Comparison of ENCODE assay signal across 21 cellular contexts in the genomic region with DNA sequence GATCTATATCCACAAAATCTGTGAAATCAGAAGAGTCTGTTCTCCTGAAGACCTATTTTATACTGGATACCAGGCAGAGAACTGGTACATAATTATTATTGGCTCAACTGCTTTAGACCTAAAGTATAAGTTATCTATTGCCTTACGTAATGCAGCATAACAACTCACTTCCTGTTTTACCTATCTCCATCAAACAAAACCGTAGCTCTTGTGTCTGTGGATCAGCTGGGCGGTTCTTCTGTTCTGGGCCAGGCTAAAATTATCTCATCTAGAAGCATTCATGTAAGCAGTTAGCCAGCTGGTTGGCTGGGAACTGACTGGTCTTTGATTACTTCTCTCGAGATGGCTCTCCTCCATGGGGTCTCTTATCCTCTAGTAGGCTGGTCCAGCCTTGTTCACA. TPM values are rescaled to one million over a fixed set of nuclear protein-coding genes. Genes with fewer than 3 reads are reported as not detected.
DNase-seq lines count a peak whose midpoint lies in the region; ATAC-seq, FAIRE-seq and TF ChIP-seq lines count a peak whose summit lies in the region.
"Had no signal": no experiment of that assay in that cellular context is flagged by ENCODE, and none has a peak within 500 bp of the region (broad histone marks: within the 10 kb centered on the region; RNA-seq: fewer than 3 reads in every experiment).

No MANE protein-coding gene starts in this region.

- POLR2A ChIA-PET in OCI-LY7 (lab: Charles Lee), result no interaction called here
- POLR2A ChIA-PET in K562 (lab: Yijun Ruan, JAX), result no interaction called here

- H3K9ac ChIP-seq in K562 (ENCODE audit: insufficient read depth in 1 of 2, low read depth in 2 of 2, low read length in 2 of 2), result no peak overlapping the region

- no peaks in the 10 kb centered on the region for H3K36me3 Mint-ChIP-seq in natural killer cell treated with Interleukin-12 subunit alpha and Interleukin-12 subunit beta and Interleukin-15 and Interleukin-18, amount 100 ng/mL, for 72 hours
- H3K36me3 Mint-ChIP-seq: CD4-positive, alpha-beta memory T cell had no signal

- no peak for TF ChIP-seq EP300 in K562 (IDR thresholded peaks at IDR 0.05; ENCODE audit: low read length)

- H3K36me3 ChIP-seq in OCI-LY7 (ENCODE audit: insufficient read depth, low read length) (no peaks in the 10 kb centered on the region), K562 (ENCODE audit: control insufficient read depth, insufficient read depth, low read length) (no peaks in the 10 kb centered on the region)
- H3K36me3 ChIP-seq: SJCRH30 had no signal

- intact Hi-C loops in OCI-LY7 (cut with micrococcal nuclease; ENCODE audit: unreplicated experiment), result no loop called here
- intact Hi-C loops in K562 (cut with micrococcal nuclease), result no loop called here

- peaks cover 0 to 3% of the 10 kb centered on the region in 2 donors for H3K4me1 Mint-ChIP-seq in natural killer cell treated with Interleukin-12 subunit alpha and Interleukin-12 subunit beta and Interleukin-15 and Interleukin-18, amount 100 ng/mL, for 72 hours (ENCODE audit: low read depth in 2 of 2)

- H3K9me1 ChIP-seq in K562 (ENCODE audit: control insufficient read depth, insufficient read depth, low read length), result no peaks in the 10 kb centered on the region

- DNase-seq in OCI-LY7 (ENCODE audit: low spot score) (peak; percentile 6), K562 (ENCODE audit: extremely low read depth in 1 of 4, low spot score in 3 of 4) (no peak), activated gamma-delta T cell treated with Interleukin-2 at 50 U/mL for 16 hours (no peak), midbrain (lab: John Stamatoyannopoulos, UW) (no peak)
- no peak for DNase-seq in activated CD8-positive, alpha-beta memory T cell treated with anti-CD3 and anti-CD28 coated beads, Interleukin-2, amount 50 U/mL, for 48 hours
- no peak for DNase-seq in natural killer cell treated with Interleukin-12 subunit alpha and Interleukin-12 subunit beta and Interleukin-15 and Interleukin-18, amount 100 ng/mL, for 72 hours (ENCODE audit: low spot score)
- DNase-seq: CD4-positive, alpha-beta memory T cell; H7; NCI-H1048; NCI-H146; NCI-H510A treated with DMSO at 0.1 percent for 48 hours; NCI-H82; SJCRH30; SW 1271 had no signal

- 0% methylated on average over 4 of the region's 4 CpGs for WGBS in K562 (ENCODE audit: insufficient coverage, low coverage, missing lambda C conversion rate)

- ATAC-seq in GM18867 (IDR thresholded peaks at IDR 0.05; ENCODE audit: unreplicated experiment) (peak; percentile 73), HG03175 (IDR thresholded peaks at IDR 0.05; ENCODE audit: unreplicated experiment) (peak; percentile 68), K562 (no peak)
- no peak for ATAC-seq in natural killer cell treated with Interleukin-12 subunit alpha and Interleukin-12 subunit beta and Interleukin-15 and Interleukin-18, amount 100 ng/mL, for 72 hours

- no peaks in the 10 kb centered on the region for H3K9me3 ChIP-seq in OCI-LY7 (ENCODE audit: low read length)
- no peaks in the 10 kb centered on the region for H3K9me3 ChIP-seq in K562 (replicated peaks; ENCODE audit: control insufficient read depth, insufficient read depth, low read depth, low read length)
- H3K9me3 ChIP-seq: SJCRH30 had no signal

- H3K4me3 ChIP-seq in OCI-LY7 (ENCODE audit: low read depth, low read length, poor library complexity, severe bottlenecking), result no peak overlapping the region
- H3K4me3 ChIP-seq in K562, result no peak overlapping the region
- H3K4me3 ChIP-seq: SJCRH30 had no signal

- TF ChIP-seq RAD21 in K562 (CRISPR knock-in tag; conservative IDR thresholded peaks at IDR 0.05 in 1 of 2, IDR thresholded peaks at IDR 0.05 in 1 of 2), result no peak

- H3K4me1 ChIP-seq in OCI-LY7 (ENCODE audit: insufficient read depth, low read length, poor library complexity, severe bottlenecking) (no peaks in the 10 kb centered on the region), K562 (replicated peaks in 1 of 2; ENCODE audit: control insufficient read depth in 2 of 2, insufficient read depth in 2 of 2, low read length in 2 of 2) (no peaks in the 10 kb centered on the region)
- H3K4me1 ChIP-seq: SJCRH30 had no signal

- no peak for FAIRE-seq in K562 (lab: Jason Lieb, UNC)
- FAIRE-seq: HTR-8/SVneo had no signal

- BruUV-seq in OCI-LY7 (replicated peaks; lab: Mats Ljungman, UMichigan) (no TSS peak), K562 (replicated peaks; lab: Mats Ljungman, UMichigan) (no TSS peak)

- H3K79me2 ChIP-seq in OCI-LY7 (ENCODE audit: insufficient read depth, low read depth, low read length), result no peaks in the 10 kb centered on the region
- H3K79me2 ChIP-seq in K562 (ENCODE audit: control insufficient read depth, insufficient read depth, low read length), result no peaks in the 10 kb centered on the region

- TF ChIP-seq POLR2A in K562 (conservative IDR thresholded peaks at IDR 0.05), result no peak

- H3K9me2 ChIP-seq in OCI-LY7 (ENCODE audit: insufficient read depth, low read length), result no peaks in the 10 kb centered on the region

- no peak overlapping the region for H3K27ac Mint-ChIP-seq in natural killer cell treated with Interleukin-12 subunit alpha and Interleukin-12 subunit beta and Interleukin-15 and Interleukin-18, amount 100 ng/mL, for 72 hours
- H3K27ac Mint-ChIP-seq: T-helper 2 cell treated with Interferon-gamma antibody and Interleukin-4, amounts not matched to agents 5 μg/mL and 100 μg/mL, for 36 hours had no signal

- in situ Hi-C loops in K562 (cut with MboI), result no loop called here

- H3K27ac ChIP-seq in OCI-LY7 (ENCODE audit: low read depth, low read length, poor library complexity, severe bottlenecking) (no peak overlapping the region), K562 (ENCODE audit: extremely low read depth, low read depth, low read length) (no peak overlapping the region)
- H3K27ac ChIP-seq: HL-60, SJCRH30 had no signal

- H3K4me2 ChIP-seq in OCI-LY7 (ENCODE audit: low read length), result no peak overlapping the region
- no peak overlapping the region for H3K4me2 ChIP-seq in K562 (ENCODE audit: insufficient read depth, low read length)

- no peak for TF ChIP-seq CTCF in OCI-LY7 (conservative IDR thresholded peaks at IDR 0.05; ENCODE audit: low read length)
- no peak for TF ChIP-seq CTCF in K562 (IDR thresholded peaks at IDR 0.05 in 2 of 3, conservative IDR thresholded peaks at IDR 0.05 in 1 of 3; ENCODE audit: insufficient read depth in 2 of 3, low read depth in 1 of 3, low read length in 3 of 3)

- H4K20me1 ChIP-seq in OCI-LY7 (ENCODE audit: insufficient read depth, low read length) (no peaks in the 10 kb centered on the region), K562 (replicated peaks; ENCODE audit: control insufficient read depth, insufficient read depth, low read length) (no peaks in the 10 kb centered on the region)

- no peaks in the 10 kb centered on the region for H3K9me3 Mint-ChIP-seq in natural killer cell treated with Interleukin-12 subunit alpha and Interleukin-12 subunit beta and Interleukin-15 and Interleukin-18, amount 100 ng/mL, for 72 hours
- H3K9me3 Mint-ChIP-seq: T-helper 2 cell treated with Interferon-gamma antibody and Interleukin-4, amounts not matched to agents 5 μg/mL and 100 μg/mL, for 36 hours had no signal

- H3K27me3 Mint-ChIP-seq in natural killer cell treated with Interleukin-12 subunit alpha and Interleukin-12 subunit beta and Interleukin-15 and Interleukin-18, amount 100 ng/mL, for 72 hours, result peaks cover 0 to 15% of the 10 kb centered on the region in 2 donors
- H3K27me3 Mint-ChIP-seq: CD4-positive, alpha-beta memory T cell had no signal

- no peak overlapping the region for H3K4me3 Mint-ChIP-seq in natural killer cell treated with Interleukin-12 subunit alpha and Interleukin-12 subunit beta and Interleukin-15 and Interleukin-18, amount 100 ng/mL, for 72 hours
- H3K4me3 Mint-ChIP-seq: CD4-positive, alpha-beta memory T cell; T-helper 2 cell treated with Interferon-gamma antibody and Interleukin-4, amounts not matched to agents 5 μg/mL and 100 μg/mL, for 36 hours had no signal

- H3K27me3 ChIP-seq in K562 (ENCODE audit: control insufficient read depth in 2 of 2, insufficient read depth in 2 of 2, low read length in 2 of 2), result no peaks in the 10 kb centered on the region
- H3K27me3 ChIP-seq: SJCRH30 had no signal

- H2AFZ ChIP-seq in OCI-LY7 (ENCODE audit: low read length) (no peak overlapping the region), K562 (ENCODE audit: low read depth, low read length) (no peak overlapping the region)

- CTCF ChIA-PET in OCI-LY7 (lab: Charles Lee; ENCODE audit: unreplicated experiment) (no interaction called here), K562 (lab: Yijun Ruan, JAX; ENCODE audit: low intra/inter-chr PET ratio) (no interaction called here)

TF ChIP-seq in K562, 482 proteins besides CTCF, POLR2A, EP300 and RAD21:
- TF ChIP-seq SPI1 (IDR thresholded peaks at IDR 0.05; ENCODE audit: borderline replicate concordance, low read depth, low read length), result 0 out of 2 replicates have a peak, but pooled peaks have one; percentile 25
- TF ChIP-seq ZFP1 (CRISPR knock-in tag; IDR thresholded peaks at IDR 0.05), result no peak

RNA-seq across cellular contexts. Expression of a gene that starts 57.8 kb away (rescaled TPM):
- total RNA-seq in OCI-LY7 (2014; rRNA removed; shearing (Covaris generic)), result not detected in 2 replicates
- not detected in 2 replicates for total RNA-seq in OCI-LY7 (2022)
- total RNA-seq in K562 (2011; cell fraction: chromatin; rRNA removed; ENCODE audit: low replicate concordance), result not detected in 2 replicates
- not detected in 2 replicates for total RNA-seq in K562 (2011; cell fraction: nucleolus; rRNA removed)
- not detected in 2 replicates for total RNA-seq in K562 (2011; cell fraction: nucleoplasm; rRNA removed)
- not detected in 2 replicates for total RNA-seq in K562 (2014; rRNA removed)
- total RNA-seq in K562 (2014; rRNA removed; fragmentation: Illumina TruSeq; extraction: Trizol), result not detected in 2 replicates
- total RNA-seq in K562 (2015; rRNA removed; fragmentation: Illumina TruSeq; extraction: Trizol), result not detected in 2 replicates
- total RNA-seq in K562 (2021), result not detected in 2 replicates
- polyA plus RNA-seq in K562 (2011; rRNA removed), result not detected in 2 replicates
- polyA plus RNA-seq in K562 (2011; cell fraction: cytosol; rRNA removed), result not detected in 2 replicates
- not detected in 2 replicates for polyA plus RNA-seq in K562 (2011; cell fraction: nucleus; rRNA removed)
- not detected in 2 replicates for polyA plus RNA-seq in K562 (2012)
- polyA plus RNA-seq in K562 (2014; fragmentation: Illumina TruSeq; extraction: Trizol), result not detected in 2 replicates
- polyA plus RNA-seq in K562 (2014; fragmentation: Nextera tagmentation; extraction: Ambion mirVana), result not detected
- not detected in 2 replicates for polyA plus RNA-seq in K562 (2014; rRNA removed)
- not detected in 2 replicates for polyA minus RNA-seq in K562 (2011; rRNA and poly(A)+ RNA removed)
- polyA minus RNA-seq in K562 (2011; cell fraction: cytosol; rRNA and poly(A)+ RNA removed), result not detected in 2 replicates
- polyA minus RNA-seq in K562 (2011; cell fraction: nucleus; rRNA and poly(A)+ RNA removed), result not detected in 2 replicates
- total RNA-seq in natural killer cell treated with Interleukin-12 subunit alpha and Interleukin-12 subunit beta and Interleukin-15 and Interleukin-18, amount 100 ng/mL, for 72 hours, result not detected
- total RNA-seq: CD4-positive, alpha-beta memory T cell; H7; SJCRH30 had no signal
- polyA plus RNA-seq: AG04450, BJ had no signal

Comparison
In these comparisons a context has a peak if more than half of its experiments do, and no peak if none do; other contexts are left out.
1. ATAC-seq: peak in GM18867 (single experiment) and HG03175 (single experiment); none in K562 (single experiment) and natural killer cell treated with Interleukin-12 subunit alpha and Interleukin-12 subunit beta and Interleukin-15 and Interleukin-18, amount 100 ng/mL, for 72 hours (0 of 2).